In genomic region chr5:128264567-128264966, GRCh38 we compare ENCODE assay signal across 2 cellular contexts.
TF ChIP-seq lines count a peak whose summit lies in the region.

No MANE protein-coding gene starts in this region.

TF ChIP-seq in HCT116, 20 proteins besides CTCF, POLR2A, EP300 and RAD21:
- TF ChIP-seq YY1 (IDR thresholded peaks at IDR 0.05; ENCODE audit: extremely low read depth, insufficient replicate concordance, low read depth, low read length) (no peak), EZH2 (IDR thresholded peaks at IDR 0.05) (no peak), EGR1 (IDR thresholded peaks at IDR 0.05; ENCODE audit: low read depth) (no peak), ZNF274 (IDR thresholded peaks at IDR 0.05; ENCODE audit: low read depth, low read length) (no peak), JUND (IDR thresholded peaks at IDR 0.05) (no peak), MAX (IDR thresholded peaks at IDR 0.05) (no peak)

TF ChIP-seq in GM12878, 131 proteins besides CTCF, POLR2A, EP300 and RAD21:
- TF ChIP-seq CREM (IDR thresholded peaks at IDR 0.05; ENCODE audit: low read depth) (no peak), HDAC6 (IDR thresholded peaks at IDR 0.05; ENCODE audit: unreplicated experiment) (no peak), SRF (IDR thresholded peaks at IDR 0.05; ENCODE audit: low read depth in 2 of 2, low read length in 2 of 2) (no peak), TCF7 (IDR thresholded peaks at IDR 0.05; ENCODE audit: borderline replicate concordance) (no peak)
- TF ChIP-seq, protein P1, sequence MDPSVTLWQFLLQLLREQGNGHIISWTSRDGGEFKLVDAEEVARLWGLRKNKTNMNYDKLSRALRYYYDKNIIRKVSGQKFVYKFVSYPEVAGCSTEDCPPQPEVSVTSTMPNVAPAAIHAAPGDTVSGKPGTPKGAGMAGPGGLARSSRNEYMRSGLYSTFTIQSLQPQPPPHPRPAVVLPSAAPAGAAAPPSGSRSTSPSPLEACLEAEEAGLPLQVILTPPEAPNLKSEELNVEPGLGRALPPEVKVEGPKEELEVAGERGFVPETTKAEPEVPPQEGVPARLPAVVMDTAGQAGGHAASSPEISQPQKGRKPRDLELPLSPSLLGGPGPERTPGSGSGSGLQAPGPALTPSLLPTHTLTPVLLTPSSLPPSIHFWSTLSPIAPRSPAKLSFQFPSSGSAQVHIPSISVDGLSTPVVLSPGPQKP (IDR thresholded peaks at IDR 0.05; ENCODE audit: low read depth, low read length), result no peak
